ENCODE assay signal across 17 cellular contexts in the genomic region with DNA sequence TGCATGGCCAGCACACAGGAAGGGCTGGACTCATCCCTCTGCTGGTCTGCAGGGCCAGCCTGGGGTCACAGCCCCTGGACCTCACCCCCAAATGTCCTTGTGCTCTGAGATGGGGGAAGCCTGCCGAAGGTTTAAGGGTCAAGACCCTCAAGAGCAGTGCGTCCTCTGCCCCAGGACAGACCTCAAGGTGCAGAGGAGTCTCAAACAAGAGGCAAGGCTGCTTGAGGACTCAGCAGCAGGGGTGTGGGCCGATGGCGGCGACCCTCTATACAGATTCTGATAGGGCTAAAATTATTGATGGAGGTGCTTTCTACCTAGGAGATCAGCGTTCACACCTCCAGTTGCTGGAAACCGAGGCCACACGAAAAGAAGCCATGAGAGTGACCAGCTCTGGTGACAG.
DNase-seq lines count a peak whose midpoint lies in the region; ATAC-seq and TF ChIP-seq lines count a peak whose summit lies in the region.
"Had no signal": no experiment of that assay in that cellular context is flagged by ENCODE, and none has a peak within 500 bp of the region (broad histone marks: within the 10 kb centered on the region; RNA-seq: fewer than 3 reads in every experiment).

No MANE protein-coding gene starts in this region.

- H3K36me3 ChIP-seq in body of pancreas (replicated peaks in 1 of 2; ENCODE audit: insufficient read depth in 1 of 2, low read depth in 2 of 2), result peaks cover 0 to 2% of the 10 kb centered on the region in 2 donors
- H3K36me3 ChIP-seq in right atrium auricular region, result peaks cover 11% of the 10 kb centered on the region
- H3K36me3 ChIP-seq in skeletal muscle tissue (ENCODE audit: control insufficient read depth in 3 of 3, insufficient read depth in 3 of 3, low read length in 3 of 3), result peaks cover 0 to 13% (median 2%) of the 10 kb centered on the region in 3 donors
- H3K36me3 ChIP-seq in mesendoderm (ENCODE audit: control insufficient read depth, insufficient read depth, low read length), result peaks cover 6% of the 10 kb centered on the region

- peaks cover 92% of the 10 kb centered on the region for H3K79me2 ChIP-seq in mesendoderm (ENCODE audit: control insufficient read depth, insufficient read depth, low read length)

- no peak overlapping the region for H3K18ac ChIP-seq in mesendoderm (ENCODE audit: low read length)

- intact Hi-C loops in body of pancreas (cut with DNase I), result no loop called here

- TF ChIP-seq CTCF in C4-2B (conservative IDR thresholded peaks at IDR 0.05) (no peak), body of pancreas (IDR thresholded peaks at IDR 0.05) (no peak), right atrium auricular region (IDR thresholded peaks at IDR 0.05) (no peak)

- no peak overlapping the region for H2BK5ac ChIP-seq in mesendoderm (ENCODE audit: low read length)

- H3K4me3 ChIP-seq in body of pancreas (no peak overlapping the region), right atrium auricular region (no peak overlapping the region), skeletal muscle tissue (ENCODE audit: low read length in 3 of 3) (peak overlapping the region in 1 of 3 donors; percentile 67), mesendoderm (ENCODE audit: low read length) (no peak overlapping the region)
- H3K4me3 ChIP-seq: left lung, Peyer's patch, SJSA1 had no signal

- H2BK120ac ChIP-seq in mesendoderm (ENCODE audit: low read depth, low read length), result no peak overlapping the region

- H3K9me3 ChIP-seq in body of pancreas, result no peaks in the 10 kb centered on the region
- H3K9me3 ChIP-seq in right atrium auricular region, result no peaks in the 10 kb centered on the region
- no peaks in the 10 kb centered on the region for H3K9me3 ChIP-seq in skeletal muscle tissue (ENCODE audit: control insufficient read depth in 3 of 3, low read length in 3 of 3)
- H3K9me3 ChIP-seq: left lung, Peyer's patch, SJSA1 had no signal

- peaks cover 17% of the 10 kb centered on the region for H3K27me3 Mint-ChIP-seq in activated CD8-positive, alpha-beta memory T cell treated with anti-CD3 and anti-CD28 coated beads, Interleukin-2, amount 10 ng/mL, durations not matched to agents 7 days and 5 days

- H3K4me2 ChIP-seq in mesendoderm (ENCODE audit: low read length), result no peak overlapping the region

- no peaks in the 10 kb centered on the region for H3K9me3 Mint-ChIP-seq in activated CD8-positive, alpha-beta memory T cell treated with anti-CD3 and anti-CD28 coated beads, Interleukin-2, amount 10 ng/mL, durations not matched to agents 7 days and 5 days (ENCODE audit: low read depth)
- H3K9me3 Mint-ChIP-seq: T-helper 1 cell treated with Interleukin-12 subunit alpha and Interleukin-12 subunit beta and Interleukin-4 antibody, amounts not matched to agents 30 μg/mL and 1 μg/mL, for 36 hours had no signal

- no peak overlapping the region for H3K4me3 Mint-ChIP-seq in activated CD8-positive, alpha-beta memory T cell treated with anti-CD3 and anti-CD28 coated beads, Interleukin-2, amount 10 ng/mL, durations not matched to agents 7 days and 5 days
- H3K4me3 Mint-ChIP-seq: activated CD8-positive, alpha-beta T cell treated with anti-CD3 and anti-CD28 coated beads, Interleukin-2, amount 10 ng/mL, durations not matched to agents 7 days and 5 days; activated T-cell treated with anti-CD3 and anti-CD28 coated beads, Interleukin-2, amount 50 U/mL, for 24 hours; nephron progenitor cell; T-helper 1 cell treated with Interleukin-12 subunit alpha and Interleukin-12 subunit beta and Interleukin-4 antibody, amounts not matched to agents 30 μg/mL and 1 μg/mL, for 36 hours had no signal

- H2BK15ac ChIP-seq in mesendoderm (replicated peaks; ENCODE audit: low read depth), result no peak overlapping the region

- no peak overlapping the region for H3K56ac ChIP-seq in mesendoderm (ENCODE audit: low read length)

- H3K4me1 ChIP-seq in body of pancreas, result peaks cover 44% of the 10 kb centered on the region
- H3K4me1 ChIP-seq in right atrium auricular region, result peaks cover 0 to 84% of the 10 kb centered on the region in 2 donors
- H3K4me1 ChIP-seq in skeletal muscle tissue (ENCODE audit: control insufficient read depth in 3 of 3, insufficient read depth in 3 of 3, low read length in 3 of 3), result peaks cover 44 to 85% (median 75%) of the 10 kb centered on the region in 3 donors
- H3K4me1 ChIP-seq in mesendoderm (ENCODE audit: control insufficient read depth, low read depth, low read length), result no peaks in the 10 kb centered on the region

- no peak overlapping the region for H4K8ac ChIP-seq in mesendoderm (ENCODE audit: low read depth, low read length)

- H3K27ac ChIP-seq in C4-2B, result peak overlapping the region; percentile 80
- peak overlapping the region in 3 of 4 donors; percentile 25 to 65 (median 59) for H3K27ac ChIP-seq in body of pancreas
- peak overlapping the region; percentile 75 to 90 for H3K27ac ChIP-seq in right atrium auricular region
- H3K27ac ChIP-seq in skeletal muscle tissue (ENCODE audit: low read depth, low read length), result no peak overlapping the region
- no peak overlapping the region for H3K27ac ChIP-seq in mesendoderm (ENCODE audit: low read depth, low read length)
- H3K27ac ChIP-seq: left lung, Peyer's patch, SJSA1 had no signal

- H2AK5ac ChIP-seq in mesendoderm (ENCODE audit: low read length), result no peak overlapping the region

- no peak for TF ChIP-seq POLR2A in body of pancreas (IDR thresholded peaks at IDR 0.05)

- peak overlapping the region in 2 of 3 donors; percentile 66 to 70 for H3K9ac ChIP-seq in skeletal muscle tissue (ENCODE audit: low read depth in 1 of 3, low read length in 3 of 3)
- H3K9ac ChIP-seq in mesendoderm (ENCODE audit: low read length), result no peak overlapping the region

- H3K4me1 Mint-ChIP-seq in activated CD8-positive, alpha-beta memory T cell treated with anti-CD3 and anti-CD28 coated beads, Interleukin-2, amount 10 ng/mL, durations not matched to agents 7 days and 5 days, result no peaks in the 10 kb centered on the region

- peaks cover 58% of the 10 kb centered on the region for H3K79me1 ChIP-seq in mesendoderm (ENCODE audit: low read length)

- CTCF ChIA-PET in activated CD8-positive, alpha-beta memory T cell treated with anti-CD3 and anti-CD28 coated beads, Interleukin-2, amount 10 ng/mL, durations not matched to agents 7 days and 5 days (lab: Charles Lee), result no interaction called here

- H3K4ac ChIP-seq in mesendoderm (ENCODE audit: low read depth, low read length), result no peak overlapping the region

- H3K36me3 Mint-ChIP-seq in activated CD8-positive, alpha-beta memory T cell treated with anti-CD3 and anti-CD28 coated beads, Interleukin-2, amount 10 ng/mL, durations not matched to agents 7 days and 5 days, result no peaks in the 10 kb centered on the region

- no peak overlapping the region for H3K23ac ChIP-seq in mesendoderm (ENCODE audit: low read length)

- ATAC-seq in body of pancreas (no peak), GM19324 (IDR thresholded peaks at IDR 0.05; ENCODE audit: low FRiP score, unreplicated experiment) (no peak)
- ATAC-seq in activated CD8-positive, alpha-beta memory T cell treated with anti-CD3 and anti-CD28 coated beads, Interleukin-2, amount 10 ng/mL, durations not matched to agents 7 days and 5 days, result no peak
- ATAC-seq: activated CD8-positive, alpha-beta T cell treated with anti-CD3 and anti-CD28 coated beads, Interleukin-2, amount 10 ng/mL, durations not matched to agents 7 days and 5 days; left lung had no signal

- no peak for DNase-seq in body of pancreas
- no peak for DNase-seq in right atrium auricular region (ENCODE audit: low spot score)
- DNase-seq in activated CD8-positive, alpha-beta memory T cell treated with anti-CD3 and anti-CD28 coated beads, Interleukin-2, amount 10 ng/mL, durations not matched to agents 7 days and 5 days, result no peak
- DNase-seq in mesendoderm, result no peak
- DNase-seq: activated CD8-positive, alpha-beta T cell treated with anti-CD3 and anti-CD28 coated beads, Interleukin-2, amount 10 ng/mL, durations not matched to agents 7 days and 5 days; activated T-cell treated with anti-CD3 and anti-CD28 coated beads, Interleukin-2, amount 50 U/mL, for 24 hours; dermis blood vessel endothelial cell; hippocampal formation; NCI-H187; nephron progenitor cell; Peyer's patch had no signal

- no peak overlapping the region for H3K27ac Mint-ChIP-seq in activated CD8-positive, alpha-beta memory T cell treated with anti-CD3 and anti-CD28 coated beads, Interleukin-2, amount 10 ng/mL, durations not matched to agents 7 days and 5 days
- H3K27ac Mint-ChIP-seq: activated CD8-positive, alpha-beta T cell treated with anti-CD3 and anti-CD28 coated beads, Interleukin-2, amount 10 ng/mL, durations not matched to agents 7 days and 5 days; activated T-cell treated with anti-CD3 and anti-CD28 coated beads, Interleukin-2, amount 50 U/mL, for 24 hours; T-helper 1 cell treated with Interleukin-12 subunit alpha and Interleukin-12 subunit beta and Interleukin-4 antibody, amounts not matched to agents 30 μg/mL and 1 μg/mL, for 36 hours had no signal

- H4K5ac ChIP-seq in mesendoderm (ENCODE audit: low read length), result no peak overlapping the region

- WGBS in body of pancreas, 2 donors, result 87 to 95% methylated on average over 8 of the region's 8 CpGs
- WGBS in mesendoderm (ENCODE audit: extremely low coverage, insufficient coverage, low lambda C conversion rate), result no CpG with 5 or more reads among the region's 8 CpGs

- H3K27me3 ChIP-seq in body of pancreas (no peaks in the 10 kb centered on the region), right atrium auricular region (no peaks in the 10 kb centered on the region), skeletal muscle tissue (ENCODE audit: control insufficient read depth in 3 of 3, insufficient read depth in 3 of 3, low read length in 3 of 3) (no peaks in the 10 kb centered on the region), mesendoderm (ENCODE audit: insufficient read depth, low read length, poor library complexity) (no peaks in the 10 kb centered on the region)
- H3K27me3 ChIP-seq: left lung, Peyer's patch, SJSA1 had no signal

Comparison
In these comparisons a context has a peak if more than half of its experiments do, and no peak if none do; other contexts are left out.
1. H3K27ac ChIP-seq: peak in C4-2B (single experiment), body of pancreas (3 of 4) and right atrium auricular region (2 of 2); none in skeletal muscle tissue (single experiment) and mesendoderm (single experiment).